10 cellular contexts compared by ENCODE assay signal in genomic region chr3:9703736-9704342, GRCh38. TPM values are rescaled to one million over a fixed set of nuclear protein-coding genes. Genes with fewer than 3 reads are reported as not detected.
DNase-seq lines count a peak whose midpoint lies in the region; FAIRE-seq and TF ChIP-seq lines count a peak whose summit lies in the region.
"Had no signal": no experiment of that assay in that cellular context is flagged by ENCODE, and none has a peak within 500 bp of the region (broad histone marks: within the 10 kb centered on the region; RNA-seq: fewer than 3 reads in every experiment).

Gene CPNE9, plus strand, starts transcription at chr3:9703833. Its CDS starts 164 bp downstream, at chr3:9703997.

- TF ChIP-seq CTCF in WI38 (IDR thresholded peaks at IDR 0.05; ENCODE audit: low read depth, low read length): no peak
- no peak for TF ChIP-seq CTCF in GM10248 (IDR thresholded peaks at IDR 0.05; ENCODE audit: control extremely low read depth, extremely low read depth, low read depth, missing control alignments)

- POLR2A ChIA-PET in GM10248 (lab: Yijun Ruan, JAX): no interaction called here

- DNase-seq in Daoy (ENCODE audit: low read depth) (peak; percentile 5), frontal cortex (ENCODE audit: low spot score in 2 of 2) (peak; percentile 38 to 45), posterior vena cava (ENCODE audit: low spot score) (peak; percentile 74), GM10248 (ENCODE audit: extremely low spot score) (no peak), putamen (ENCODE audit: low spot score) (no peak), COLO829 (ENCODE audit: low spot score) (no peak)
- DNase-seq in activated effector memory CD4-positive, alpha-beta T cell treated with Interleukin-2 at 50 U/mL for 16 hours: no peak

- no peak for FAIRE-seq in frontal cortex (lab: Jason Lieb, UNC)

- intact Hi-C loops in posterior vena cava (cut with DNase I): no loop called here

- peak within 1 kb of the TSS; percentile 16; the same call in 1 of the 2 replicates for H3K4me3 ChIP-seq in WI38 (ENCODE audit: low read depth, low read length)

- CTCF ChIA-PET in GM10248 (lab: Yijun Ruan, JAX): interaction anchor here (1.4 kb wide), 1 partner anchor 200 kb away, joined by 3 read pairs; no protein-coding TSS in a partner anchor

RNA-seq across cellular contexts. Expression of gene CPNE9, which starts in this region (rescaled TPM):
- not detected in 2 replicates for total RNA-seq in Daoy (2014; rRNA removed; shearing (Covaris generic))
- total RNA-seq in frontal cortex (0.41 TPM), posterior vena cava (not detected)
- total RNA-seq: glomerular endothelial cell, urinary bladder had no signal

Comparison
In these comparisons a context has a peak if more than half of its experiments do, and no peak if none do; other contexts are left out.
1. Peak in DNase-seq in Daoy; RNA of the gene not detected or under 1 TPM.
2. Peak in DNase-seq in frontal cortex; RNA of the gene not detected or under 1 TPM.
3. Peak in DNase-seq in posterior vena cava; RNA of the gene not detected or under 1 TPM.